8 cellular contexts compared by ENCODE assay signal in genomic region chr20:35303735-35304431, GRCh38. TPM values are rescaled to one million over a fixed set of nuclear protein-coding genes. Genes with fewer than 3 reads are reported as not detected.
DNase-seq lines count a peak whose midpoint lies in the region; ATAC-seq lines count a peak whose summit lies in the region.

No MANE protein-coding gene starts in this region.

- peak; percentile 57 for ATAC-seq in HG03135 (IDR thresholded peaks at IDR 0.05; ENCODE audit: unreplicated experiment)

- peak; percentile 62 for DNase-seq in DMS 273 treated with DMSO at 0.1 percent for 48 hours (lab: John Stamatoyannopoulos, UW)
- DNase-seq in NCI-H460 (ENCODE audit: extremely low read depth, low read depth) = peak; percentile 84
- DNase-seq in activated CD4-positive, alpha-beta T cell treated with anti-CD3 and anti-CD28 coated beads for 24 hours (ENCODE audit: low read depth in 2 of 2) = peak; percentile 76 to 86
- peak; percentile 88 for DNase-seq in cerebellar cortex (ENCODE audit: low spot score)
- DNase-seq in left kidney (ENCODE audit: low read depth, low spot score) = peak; percentile 94
- DNase-seq in stimulated activated CD4-positive, alpha-beta T cell treated with anti-CD3 and anti-CD28 coated beads, Interleukin-4, amount 100 ng/mL, for 1 hour = peak; percentile 76
- no peak for DNase-seq in mesenteric fat pad (ENCODE audit: low spot score)

RNA-seq across cellular contexts. Expression of gene FAM83C, which starts 11.7 kb away (rescaled TPM):
- not detected in 2 replicates for total RNA-seq in NCI-H460 (2014; rRNA removed; shearing (Covaris generic))
- not detected in 2 replicates for polyA plus RNA-seq in NCI-H460 (2014; cell fraction: nucleus; rRNA removed)
- total RNA-seq in mesenteric fat pad = not detected

RNA-seq across cellular contexts. Expression of gene EIF6, which starts 19.3 kb away (rescaled TPM):
- 159 and 181 TPM in 2 replicates for total RNA-seq in NCI-H460 (2014; rRNA removed; shearing (Covaris generic))
- 132 and 138 TPM in 2 replicates for polyA plus RNA-seq in NCI-H460 (2014; cell fraction: nucleus; rRNA removed)
- total RNA-seq in mesenteric fat pad = 93.1 TPM

RNA-seq across cellular contexts. Expression of gene MMP24OS, which starts 26.0 kb away (rescaled TPM):
- 9.4 and 10.8 TPM in 2 replicates for total RNA-seq in NCI-H460 (2014; rRNA removed; shearing (Covaris generic))
- 2.6 and 13.3 TPM in 2 replicates for polyA plus RNA-seq in NCI-H460 (2014; cell fraction: nucleus; rRNA removed)
- total RNA-seq in mesenteric fat pad = 87.6 TPM
